In the genomic region with DNA sequence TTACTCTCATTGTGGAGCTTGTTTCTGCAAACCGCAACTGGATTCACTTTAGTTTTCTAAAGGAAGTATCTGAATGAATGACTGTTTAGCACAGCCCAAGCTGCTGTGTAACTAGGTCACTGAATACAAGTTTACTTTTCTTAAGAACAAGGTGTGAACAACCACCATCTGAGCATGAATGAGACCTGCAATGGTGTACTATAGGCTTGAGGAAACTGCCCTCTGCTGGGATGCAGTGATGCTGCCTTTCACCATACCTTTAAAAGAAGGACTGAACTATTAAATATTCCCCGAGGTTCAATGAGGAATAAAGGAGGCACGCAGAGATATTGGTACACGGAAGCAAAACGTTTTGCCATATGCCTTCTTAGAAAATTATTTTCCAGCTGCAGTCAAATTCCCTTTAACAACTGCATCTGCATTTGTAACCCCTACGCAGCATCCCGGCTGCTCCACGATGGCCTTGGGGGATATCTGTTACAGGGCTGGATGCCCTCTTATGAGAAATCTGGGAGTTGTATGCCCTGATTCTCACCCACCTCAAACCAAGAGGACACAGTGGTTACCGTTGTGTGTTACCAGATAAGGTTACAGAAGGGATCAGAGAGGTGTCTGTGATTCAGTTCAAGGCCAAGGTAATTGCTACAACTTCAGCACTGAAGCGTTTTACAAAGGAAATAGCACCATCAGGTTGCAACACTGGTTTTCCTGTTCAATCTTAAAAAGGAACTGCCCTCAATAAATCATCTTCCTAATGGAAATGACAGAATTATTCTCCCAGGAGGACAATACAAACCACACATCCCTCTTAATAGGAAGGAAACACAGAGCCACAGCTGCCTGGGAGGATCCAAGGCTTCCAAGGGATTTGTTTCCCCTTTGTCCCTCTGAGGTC, we compare ENCODE assay signal across 8 cellular contexts.
A peak's percentile ranks its signal among the peaks of the same experiment; 100 is the strongest.
DNase-seq lines count a peak whose midpoint lies in the region; ATAC-seq and TF ChIP-seq lines count a peak whose summit lies in the region.

No MANE protein-coding gene starts in this region.

- ATAC-seq in GM21367 (IDR thresholded peaks at IDR 0.05; ENCODE audit: unreplicated experiment) (peak; percentile 56), HG02840 (IDR thresholded peaks at IDR 0.05; ENCODE audit: low FRiP score, unreplicated experiment) (no peak)

- intact Hi-C loops in stomach (cut with DNase I; ENCODE audit: low total_unique reads) = no loop called here

- H3K36me3 ChIP-seq in WERI-Rb-1 = no peaks in the 10 kb centered on the region
- H3K36me3 ChIP-seq in stomach = no peaks in the 10 kb centered on the region

- peaks cover 0 to 12% (median 2%) of the 10 kb centered on the region in 4 donors for H3K4me1 ChIP-seq in stomach

- TF ChIP-seq POLR2A in stomach (IDR thresholded peaks at IDR 0.05) = no peak

- H3K9me3 ChIP-seq in WERI-Rb-1 (ENCODE audit: severe bottlenecking) (no peaks in the 10 kb centered on the region), stomach (no peaks in the 10 kb centered on the region)

- no peak for TF ChIP-seq EP300 in stomach (IDR thresholded peaks at IDR 0.05)

- peaks cover 57% of the 10 kb centered on the region for H3K27me3 ChIP-seq in WERI-Rb-1 (ENCODE audit: insufficient read depth, low read depth, severe bottlenecking)
- H3K27me3 ChIP-seq in stomach = no peaks in the 10 kb centered on the region

- H3K4me3 ChIP-seq in WERI-Rb-1 (ENCODE audit: low read depth, low read length) = no peak overlapping the region
- H3K4me3 ChIP-seq in stomach = no peak overlapping the region

- H3K27ac ChIP-seq in WERI-Rb-1 (no peak overlapping the region), stomach (peak overlapping the region in 2 of 5 donors; percentile 26 to 35)

- DNase-seq in AG08396 (ENCODE audit: low spot score) (peak; percentile 7), WERI-Rb-1 (no peak), iris pigment epithelial cell (ENCODE audit: low read depth) (peak; percentile 60), stomach (no peak), SKM-1 (lab: John Stamatoyannopoulos, UW; ENCODE audit: unreplicated experiment) (no peak)
- DNase-seq in activated CD8-positive, alpha-beta memory T cell treated with anti-CD3 and anti-CD28 coated beads for 24 hours = no peak

- TF ChIP-seq CTCF in WERI-Rb-1 (IDR thresholded peaks at IDR 0.05; ENCODE audit: low read depth, low read length) (peak; percentile 48), stomach (IDR thresholded peaks at IDR 0.05) (peak in 3 of 7 experiments; percentile 6 to 38 (median 26))

- 37 to 47% (median 43%) methylated on average over 10 of the region's 10 CpGs for WGBS in stomach, 5 donors

Comparison
In these comparisons a context has a peak if more than half of its experiments do, and no peak if none do; other contexts are left out.
1. DNase-seq: peak in AG08396 (single experiment) and iris pigment epithelial cell (single experiment); none in WERI-Rb-1 (single experiment), activated CD8-positive, alpha-beta memory T cell treated with anti-CD3 and anti-CD28 coated beads for 24 hours (single experiment), stomach (single experiment) and SKM-1 (single experiment).